25 cellular contexts compared by ENCODE assay signal in genomic region chr18:69617888-69618287, GRCh38.
A peak's percentile ranks its signal among the peaks of the same experiment; 100 is the strongest.
DNase-seq lines count a peak whose midpoint lies in the region; ATAC-seq and TF ChIP-seq lines count a peak whose summit lies in the region.
"Had no signal": no experiment of that assay in that cellular context is flagged by ENCODE, and none has a peak within 500 bp of the region (broad histone marks: within the 10 kb centered on the region; RNA-seq: fewer than 3 reads in every experiment).

No MANE protein-coding gene starts in this region.

- intact Hi-C loops in IMR-90 (cut with micrococcal nuclease), result no loop called here
- intact Hi-C loops in dorsolateral prefrontal cortex (cut with DNase I), result no loop called here
- intact Hi-C loops in esophagus squamous epithelium (cut with DNase I), result no loop called here

- peak overlapping the region; percentile 38 for H2BK5ac ChIP-seq in IMR-90 (ENCODE audit: low read depth, low read length, poor library complexity, severe bottlenecking)

- ATAC-seq in IMR-90 (ENCODE audit: low read depth), result peak; percentile 77
- ATAC-seq in HG02840 (IDR thresholded peaks at IDR 0.05; ENCODE audit: low FRiP score, unreplicated experiment), result no peak
- ATAC-seq: A549; activated T-cell treated with anti-CD3 and anti-CD28 coated beads, Interleukin-2, amount 50 U/mL, for 72 hours; body of pancreas; CD8-positive, alpha-beta T cell; gastrocnemius medialis; HCT116; right cardiac atrium had no signal

- no peak overlapping the region for H2BK15ac ChIP-seq in IMR-90 (ENCODE audit: low read depth, low read length)

- no peaks in the 10 kb centered on the region for H4K20me1 ChIP-seq in IMR-90 (ENCODE audit: insufficient read depth, low read length)

- H3K9me3 ChIP-seq in IMR-90 (ENCODE audit: control insufficient read depth, insufficient read depth, low read length) (no peaks in the 10 kb centered on the region), esophagus squamous epithelium (no peaks in the 10 kb centered on the region)
- H3K9me3 ChIP-seq: A549, body of pancreas, gastrocnemius medialis had no signal

- no peak overlapping the region for H3K4ac ChIP-seq in IMR-90 (ENCODE audit: low read depth, low read length)

- TF ChIP-seq CTCF in IMR-90 (conservative IDR thresholded peaks at IDR 0.05; ENCODE audit: low read depth, low read length) (no peak), brain microvascular endothelial cell (IDR thresholded peaks at IDR 0.05; ENCODE audit: low read depth, low read length, missing control alignments) (no peak), dorsolateral prefrontal cortex (IDR thresholded peaks at IDR 0.05 in 54 of 56, conservative IDR thresholded peaks at IDR 0.05 in 2 of 56; ENCODE audit: low read depth in 1 of 56, partially characterized antibody in 56 of 56) (no peak), esophagus squamous epithelium (IDR thresholded peaks at IDR 0.05) (no peak)

- H3K27me3 ChIP-seq in IMR-90 (ENCODE audit: control insufficient read depth, insufficient read depth, low read length) (no peaks in the 10 kb centered on the region), brain microvascular endothelial cell (replicated peaks) (no peaks in the 10 kb centered on the region), dorsolateral prefrontal cortex (no peaks in the 10 kb centered on the region), esophagus squamous epithelium (no peaks in the 10 kb centered on the region)
- H3K27me3 ChIP-seq: body of pancreas, gastrocnemius medialis had no signal

- H3K4me1 ChIP-seq in IMR-90 (ENCODE audit: control insufficient read depth, insufficient read depth, low read length) (no peaks in the 10 kb centered on the region; the same call in 1 of the 2 replicates), esophagus squamous epithelium (no peaks in the 10 kb centered on the region)
- H3K4me1 ChIP-seq: A549, body of pancreas, gastrocnemius medialis had no signal

- no peak overlapping the region for H3K56ac ChIP-seq in IMR-90 (ENCODE audit: extremely low read depth, insufficient read depth, low read length)

- no peak overlapping the region for H3K9ac ChIP-seq in IMR-90 (ENCODE audit: low read depth, low read length)

- H4K91ac ChIP-seq in IMR-90 (ENCODE audit: insufficient read depth, low read depth, low read length), result no peak overlapping the region

- TF ChIP-seq POLR2A in IMR-90 (IDR thresholded peaks at IDR 0.05; ENCODE audit: low read depth, low read length) (no peak), esophagus squamous epithelium (IDR thresholded peaks at IDR 0.05) (no peak)

- no peak overlapping the region for H4K8ac ChIP-seq in IMR-90 (ENCODE audit: low read depth in 2 of 2, low read length in 2 of 2)

- no peak overlapping the region for H2BK20ac ChIP-seq in IMR-90 (ENCODE audit: low read depth, low read length)

- no peak for TF ChIP-seq RAD21 in IMR-90 (IDR thresholded peaks at IDR 0.05; ENCODE audit: low read length)

- H3K36me3 ChIP-seq in IMR-90 (ENCODE audit: control insufficient read depth, insufficient read depth, low read length) (no peaks in the 10 kb centered on the region), brain microvascular endothelial cell (replicated peaks) (no peaks in the 10 kb centered on the region), esophagus squamous epithelium (no peaks in the 10 kb centered on the region)
- H3K36me3 ChIP-seq: gastrocnemius medialis had no signal

- H4K5ac ChIP-seq in IMR-90 (ENCODE audit: low read depth, low read length), result no peak overlapping the region

- H3K27ac ChIP-seq in IMR-90 (ENCODE audit: insufficient read depth, low read length) (no peak overlapping the region), brain microvascular endothelial cell (no peak overlapping the region), dorsolateral prefrontal cortex (no peak overlapping the region), esophagus squamous epithelium (no peak overlapping the region)
- H3K27ac ChIP-seq: A549, body of pancreas, coronary artery, gastrocnemius medialis had no signal

- BruUV-seq in IMR-90 (replicated peaks; lab: Mats Ljungman, UMichigan), result no TSS peak

- H2AK9ac ChIP-seq in IMR-90 (replicated peaks; ENCODE audit: low read depth, low read length, poor library complexity), result no peak overlapping the region

- WGBS in IMR-90 (ENCODE audit: extremely low coverage in 2 of 2, insufficient read length in 1 of 2), 2 experiments, result 100% methylated on average over 1 of the region's 4 CpGs; no CpG with 5 or more reads in 1 of the 2 experiments
- WGBS in esophagus squamous epithelium, 2 donors, result 65 to 72% methylated on average over 4 of the region's 4 CpGs

- no peaks in the 10 kb centered on the region for H3K79me1 ChIP-seq in IMR-90 (ENCODE audit: low read depth in 1 of 2, low read length in 2 of 2)

- no peak overlapping the region for H3K18ac ChIP-seq in IMR-90 (ENCODE audit: low read depth, low read length)

- H3K4me2 ChIP-seq in IMR-90 (ENCODE audit: low read depth, low read length), result no peak overlapping the region
- H3K4me2 ChIP-seq: A549 had no signal

- no peak overlapping the region for H3K23ac ChIP-seq in IMR-90 (ENCODE audit: low read depth, low read length)

- DNase-seq in AG08396 (ENCODE audit: low spot score) (peak; percentile 64), IMR-90 (peak; percentile 80), brain microvascular endothelial cell (peak; percentile 75), iris pigment epithelial cell (ENCODE audit: low read depth) (peak; percentile 55), dorsolateral prefrontal cortex (no peak), esophagus squamous epithelium (lab: John Stamatoyannopoulos, UW) (no peak), OCI-M2 (lab: John Stamatoyannopoulos, UW; ENCODE audit: unreplicated experiment) (no peak)
- DNase-seq: activated CD4-positive, alpha-beta T cell treated with anti-CD3 and anti-CD28 coated beads for 4 hours; activated naive CD4-positive, alpha-beta T cell treated with anti-CD3 and anti-CD28 coated beads, Interleukin-2, amount 50 U/mL, for 16 hours; activated T-cell treated with anti-CD3 and anti-CD28 coated beads, Interleukin-2, amount 50 U/mL, for 72 hours; body of pancreas; CD8-positive, alpha-beta T cell; DMS79 treated with DMSO at 0.1 percent for 48 hours; gastrocnemius medialis; kidney glomerular epithelial cell; naive B cell; NCI-H1436; NCI-H2171 treated with DMSO at 0.1 percent for 48 hours; NCI-H526 treated with DMSO at 0.1 percent for 48 hours; right cardiac atrium; SHP77 had no signal

- H3K14ac ChIP-seq in IMR-90 (replicated peaks; ENCODE audit: low read depth, low read length), result no peak overlapping the region

- H3K9me1 ChIP-seq in IMR-90 (ENCODE audit: insufficient read depth, low read length), result no peaks in the 10 kb centered on the region

- no peak overlapping the region for H2BK120ac ChIP-seq in IMR-90 (ENCODE audit: low read depth, low read length)

- in situ Hi-C loops in IMR-90 (cut with MboI; ENCODE audit: low sequenced_read_pairs), result no loop called here
- in situ Hi-C loops in brain microvascular endothelial cell (cut with HindIII; ENCODE audit: low pct_ligation_motif_present, low sequenced_read_pairs), result no loop called here

- CTCF ChIA-PET in IMR-90 (lab: Yijun Ruan, JAX), result no interaction called here

- POLR2A ChIA-PET in IMR-90 (lab: Charles Lee; ENCODE audit: unreplicated experiment), result no interaction called here

- dilution Hi-C loops in IMR-90 (cut with HindIII; ENCODE audit: low sequenced_read_pairs, unreplicated experiment), result no loop called here

- H2AK5ac ChIP-seq in IMR-90 (ENCODE audit: low read depth, low read length), result no peak overlapping the region

- H2AFZ ChIP-seq in IMR-90 (replicated peaks; ENCODE audit: low read length, poor library complexity), result no peak overlapping the region

- H3K4me3 ChIP-seq in IMR-90 (ENCODE audit: insufficient read depth, low read depth, low read length) (no peak overlapping the region), brain microvascular endothelial cell (ENCODE audit: low read depth, low read length) (no peak overlapping the region), dorsolateral prefrontal cortex (no peak overlapping the region), esophagus squamous epithelium (no peak overlapping the region)
- H3K4me3 ChIP-seq: A549, body of pancreas, coronary artery, gastrocnemius medialis had no signal

TF ChIP-seq in IMR-90, 13 proteins besides CTCF, POLR2A, EP300 and RAD21:
- TF ChIP-seq MAZ (IDR thresholded peaks at IDR 0.05; ENCODE audit: borderline replicate concordance, low read depth, low read length) (no peak), MXI1 (IDR thresholded peaks at IDR 0.05; ENCODE audit: borderline replicate concordance, low read depth, low read length) (0 out of 2 replicates have a peak, but pooled peaks have one; percentile 34)

Comparison
In these comparisons a context has a peak if more than half of its experiments do, and no peak if none do; other contexts are left out.
1. DNase-seq: peak in AG08396 (single experiment), IMR-90 (single experiment), brain microvascular endothelial cell (single experiment) and iris pigment epithelial cell (single experiment); none in dorsolateral prefrontal cortex (0 of 10), esophagus squamous epithelium (single experiment) and OCI-M2 (single experiment).